In the genomic region with DNA sequence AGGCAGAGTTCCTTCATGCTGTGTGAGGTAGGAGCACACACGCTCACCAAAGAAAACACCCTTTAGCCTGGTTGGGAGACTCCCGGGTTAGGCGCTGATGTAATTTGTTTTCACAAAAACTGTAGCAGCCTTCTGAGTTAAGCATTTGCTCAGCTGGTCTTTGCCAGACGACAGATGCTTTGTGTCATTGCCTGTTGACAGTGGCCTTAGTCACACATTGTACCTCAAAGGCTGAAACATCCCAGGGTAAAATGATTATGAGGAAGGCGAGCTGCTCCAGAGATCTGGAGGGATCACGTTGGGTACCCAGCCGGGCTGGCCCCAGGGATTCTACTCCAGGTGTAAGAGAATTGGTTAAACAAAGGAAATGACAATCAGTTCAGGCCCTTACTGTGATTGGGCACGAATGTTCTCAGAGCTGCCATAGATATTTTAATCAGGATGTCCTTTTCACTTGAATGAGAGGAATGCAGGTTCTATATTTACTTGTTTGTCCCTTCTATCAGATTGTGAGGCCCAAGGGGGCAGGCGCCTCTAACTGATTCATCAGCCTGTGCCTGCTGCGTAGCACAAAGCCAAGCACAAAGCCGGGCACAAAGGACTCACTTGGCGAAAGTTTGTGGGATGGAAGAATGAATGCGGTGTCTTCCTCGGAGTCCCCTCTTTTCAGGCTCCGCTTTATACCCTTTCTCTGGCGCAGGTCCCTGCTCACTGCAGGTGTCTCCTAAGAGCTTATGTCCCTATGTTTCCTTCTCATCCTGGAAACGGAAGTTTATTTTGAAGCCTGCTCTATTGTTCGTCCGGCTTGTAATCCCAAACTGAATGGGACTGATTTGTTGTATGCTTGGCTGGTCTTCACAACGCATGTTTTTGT, we compare ENCODE assay signal across 8 cellular contexts. TPM values are rescaled to one million over a fixed set of nuclear protein-coding genes. Genes with fewer than 3 reads are reported as not detected.
DNase-seq lines count a peak whose midpoint lies in the region; ATAC-seq and TF ChIP-seq lines count a peak whose summit lies in the region.

No MANE protein-coding gene starts in this region.

- H3K9me3 ChIP-seq in HUES6 (ENCODE audit: control insufficient read depth, insufficient read depth, low read depth, low read length): peaks cover 7% of the 10 kb centered on the region
- H3K9me3 ChIP-seq in ascending aorta: no peaks in the 10 kb centered on the region
- no peaks in the 10 kb centered on the region for H3K9me3 ChIP-seq in iPS DF 6.9 (ENCODE audit: control insufficient read depth, insufficient read depth, low read length)
- H3K9me3 ChIP-seq in stomach: no peaks in the 10 kb centered on the region
- H3K9me3 ChIP-seq in effector memory CD4-positive, alpha-beta T cell (ENCODE audit: control insufficient read depth, low read length): no peaks in the 10 kb centered on the region

- H3K27me3 ChIP-seq in HUES6 (ENCODE audit: control insufficient read depth, insufficient read depth, low read length): no peaks in the 10 kb centered on the region
- no peaks in the 10 kb centered on the region for H3K27me3 ChIP-seq in ascending aorta
- no peaks in the 10 kb centered on the region for H3K27me3 ChIP-seq in iPS DF 6.9 (ENCODE audit: control insufficient read depth, insufficient read depth, low read length)
- H3K27me3 ChIP-seq in stomach: no peaks in the 10 kb centered on the region
- H3K27me3 ChIP-seq in effector memory CD4-positive, alpha-beta T cell (replicated peaks; ENCODE audit: control insufficient read depth, insufficient read depth, low read length, poor library complexity, severe bottlenecking): no peaks in the 10 kb centered on the region

- H3K4me1 ChIP-seq in HUES6 (ENCODE audit: control insufficient read depth, insufficient read depth, low read length) (peaks cover 51% of the 10 kb centered on the region), ascending aorta (peaks cover 0 to 5% of the 10 kb centered on the region in 2 donors), iPS DF 6.9 (ENCODE audit: control insufficient read depth, insufficient read depth, low read length) (peaks cover 4% of the 10 kb centered on the region), stomach (peaks cover 14 to 23% (median 16%) of the 10 kb centered on the region in 4 donors)
- H3K4me1 ChIP-seq in effector memory CD4-positive, alpha-beta T cell (ENCODE audit: control insufficient read depth, insufficient read depth, low read length, poor library complexity, severe bottlenecking): no peaks in the 10 kb centered on the region

- H3K27ac ChIP-seq in HUES6 (ENCODE audit: low read depth, low read length) (peak overlapping the region; percentile 98), ascending aorta (peak overlapping the region; percentile 37 to 44), iPS DF 6.9 (ENCODE audit: low read length) (peak overlapping the region; percentile 50), stomach (peak overlapping the region; percentile 68 to 84 (median 75))
- no peak overlapping the region for H3K27ac ChIP-seq in effector memory CD4-positive, alpha-beta T cell (ENCODE audit: insufficient read depth, low read length, poor library complexity, severe bottlenecking)

- H3K9me3 Mint-ChIP-seq in T-helper 2 cell treated with Interferon-gamma antibody and Interleukin-4, amounts not matched to agents 5 μg/mL and 100 μg/mL, for 36 hours: no peaks in the 10 kb centered on the region

- WGBS in iPS DF 6.9 (ENCODE audit: insufficient coverage, insufficient read length): no CpG with 5 or more reads among the region's 20 CpGs
- WGBS in stomach, 5 donors: 51 to 61% (median 55%) methylated on average over 20 of the region's 20 CpGs

- peak overlapping the region; percentile 88 for H3K9ac ChIP-seq in HUES6 (ENCODE audit: low read length)

- no peak overlapping the region for H3K27ac Mint-ChIP-seq in T-helper 2 cell treated with Interferon-gamma antibody and Interleukin-4, amounts not matched to agents 5 μg/mL and 100 μg/mL, for 36 hours

- no peak for TF ChIP-seq EP300 in stomach (IDR thresholded peaks at IDR 0.05)

- TF ChIP-seq CTCF in ascending aorta (IDR thresholded peaks at IDR 0.05): no peak
- no peak for TF ChIP-seq CTCF in stomach (IDR thresholded peaks at IDR 0.05)

- H3K4me1 Mint-ChIP-seq in T-helper 2 cell treated with Interferon-gamma antibody and Interleukin-4, amounts not matched to agents 5 μg/mL and 100 μg/mL, for 36 hours (ENCODE audit: low read depth): no peaks in the 10 kb centered on the region

- peaks cover 24% of the 10 kb centered on the region for H3K27me3 Mint-ChIP-seq in T-helper 2 cell treated with Interferon-gamma antibody and Interleukin-4, amounts not matched to agents 5 μg/mL and 100 μg/mL, for 36 hours (ENCODE audit: low read depth)

- no peak overlapping the region for H3K4me3 Mint-ChIP-seq in T-helper 2 cell treated with Interferon-gamma antibody and Interleukin-4, amounts not matched to agents 5 μg/mL and 100 μg/mL, for 36 hours

- TF ChIP-seq POLR2A in stomach (IDR thresholded peaks at IDR 0.05): no peak

- peak; percentile 23 to 81 for DNase-seq in ascending aorta (ENCODE audit: low spot score in 2 of 2)
- peak; percentile 97 for DNase-seq in iPS DF 6.9 (ENCODE audit: low read depth, low spot score)
- peak; percentile 53 for DNase-seq in stomach
- no peak for DNase-seq in NK-92 (lab: John Stamatoyannopoulos, UW; ENCODE audit: unreplicated experiment)
- no peak for DNase-seq in T-helper 2 cell treated with Interferon-gamma antibody and Interleukin-4, amounts not matched to agents 5 μg/mL and 100 μg/mL, for 36 hours (ENCODE audit: low spot score)
- no peak for DNase-seq in effector memory CD4-positive, alpha-beta T cell

- H3K36me3 Mint-ChIP-seq in T-helper 2 cell treated with Interferon-gamma antibody and Interleukin-4, amounts not matched to agents 5 μg/mL and 100 μg/mL, for 36 hours (ENCODE audit: low read depth): no peaks in the 10 kb centered on the region

- intact Hi-C loops in ascending aorta (cut with DNase I) (no loop called here), stomach (cut with DNase I; ENCODE audit: low total_unique reads) (no loop called here)

- H3K4me3 ChIP-seq in HUES6 (ENCODE audit: low read depth, low read length) (peak overlapping the region; percentile 19), ascending aorta (no peak overlapping the region), iPS DF 6.9 (ENCODE audit: low read length) (no peak overlapping the region), stomach (no peak overlapping the region)
- H3K4me3 ChIP-seq in effector memory CD4-positive, alpha-beta T cell (ENCODE audit: insufficient read depth, low read depth, low read length, poor library complexity, severe bottlenecking): no peak overlapping the region

- no peak for ATAC-seq in GM21390 (IDR thresholded peaks at IDR 0.05; ENCODE audit: unreplicated experiment)

- no peaks in the 10 kb centered on the region for H3K36me3 ChIP-seq in HUES6 (ENCODE audit: control insufficient read depth, insufficient read depth, low read length)
- no peaks in the 10 kb centered on the region for H3K36me3 ChIP-seq in ascending aorta
- no peaks in the 10 kb centered on the region for H3K36me3 ChIP-seq in iPS DF 6.9 (ENCODE audit: control insufficient read depth, insufficient read depth, low read length)
- no peaks in the 10 kb centered on the region for H3K36me3 ChIP-seq in stomach
- H3K36me3 ChIP-seq in effector memory CD4-positive, alpha-beta T cell (ENCODE audit: control insufficient read depth, insufficient read depth, low read length): no peaks in the 10 kb centered on the region

RNA-seq across cellular contexts. Expression of gene ADM, which starts 47.1 kb away (rescaled TPM):
- total RNA-seq in ascending aorta (56.8 TPM), stomach (100 to 1,000 TPM in 1 of 5 donors, 10 to 100 TPM in 4; 33.9 to 144 (median 57.4) TPM)
- polyA plus RNA-seq in stomach: 10 to 100 TPM; 14.3 to 21.5 (median 19.7) TPM

RNA-seq across cellular contexts. Expression of gene SBF2, which starts 58.0 kb away (rescaled TPM):
- 34.5 TPM for total RNA-seq in ascending aorta
- total RNA-seq in stomach: 100 to 1,000 TPM in 2 of 5 donors, 10 to 100 TPM in 3; 24.0 to 260 (median 64.8) TPM
- 10 to 100 TPM in 2 of 3 donors, 1 to 10 TPM in 1; 8.6 to 13.3 (median 12.5) TPM for polyA plus RNA-seq in stomach

Comparison
In these comparisons a context has a peak if more than half of its experiments do, and no peak if none do; other contexts are left out.
1. DNase-seq: peak in ascending aorta (2 of 2), iPS DF 6.9 (single experiment) and stomach (single experiment); none in NK-92 (single experiment), T-helper 2 cell treated with Interferon-gamma antibody and Interleukin-4, amounts not matched to agents 5 μg/mL and 100 μg/mL, for 36 hours (single experiment) and effector memory CD4-positive, alpha-beta T cell (0 of 3).